In genomic region chr15:66935121-66935520, GRCh38 we compare ENCODE assay signal across 18 cellular contexts.
"Had no signal": no experiment of that assay in that cellular context is flagged by ENCODE, and none has a peak within 500 bp of the region (broad histone marks: within the 10 kb centered on the region; RNA-seq: fewer than 3 reads in every experiment).

No MANE protein-coding gene starts in this region.

- H3K79me2 ChIP-seq: hepatocyte had no signal

- H3K9me3 ChIP-seq: ascending aorta, lower lobe of right lung, prostate gland, vagina had no signal

- H3K4me3 ChIP-seq: hepatocyte, prostate gland, skin epidermis, vagina had no signal

- H2AFZ ChIP-seq: hepatocyte had no signal

- DNase-seq: activated B cell treated with CpG ODN at 0.5 μM for 24 hours; activated CD4-positive, alpha-beta T cell treated with anti-CD3 and anti-CD28 coated beads, Interleukin-2, amount 10 ng/mL, durations not matched to agents 24 days and 14 days; activated CD8-positive, alpha-beta T cell treated with anti-CD3 and anti-CD28 coated beads for 36 hours; activated effector memory CD4-positive, alpha-beta T cell treated with Interleukin-2 at 50 U/mL for 16 hours; activated naive CD4-positive, alpha-beta T cell treated with anti-CD3 and anti-CD28 coated beads, Interleukin-2, amount 50 U/mL, for 16 hours; activated T-cell treated with anti-CD3 and anti-CD28 coated beads, Interleukin-2, amount 50 U/mL, for 48 hours; cortex of kidney; left cardiac atrium; lower lobe of right lung; nephron progenitor cell; occipital lobe; trophoblast cell had no signal

- H3K27ac ChIP-seq: ascending aorta, hepatocyte, prostate gland, vagina had no signal

- H3K27me3 ChIP-seq: ascending aorta, hepatocyte, right atrium auricular region, vagina had no signal

- H3K36me3 ChIP-seq: ascending aorta, lower lobe of right lung, prostate gland, right atrium auricular region, vagina had no signal
